Comparison of ENCODE assay signal across 28 cellular contexts in genomic region chr13:50793026-50793425, GRCh38. TPM values are rescaled to one million over a fixed set of nuclear protein-coding genes. Genes with fewer than 3 reads are reported as not detected.
"Had no signal": no experiment of that assay in that cellular context is flagged by ENCODE, and none has a peak within 500 bp of the region (broad histone marks: within the 10 kb centered on the region; RNA-seq: fewer than 3 reads in every experiment).

No MANE protein-coding gene starts in this region.

- H3K27me3 ChIP-seq: stomach, suprapubic skin, testis, thyroid gland, tibial artery, tibial nerve, transverse colon, upper lobe of left lung, upper lobe of right lung, uterus, vagina had no signal

- FAIRE-seq: urothelium cell line had no signal

- H3K4me1 ChIP-seq: stomach, suprapubic skin, testis, thyroid gland, tibial artery, transverse colon, upper lobe of left lung, upper lobe of right lung, uterus, vagina had no signal

- H3K36me3 ChIP-seq: stomach, suprapubic skin, thoracic aorta, thyroid gland, tibial artery, tibial nerve, transverse colon, upper lobe of left lung, upper lobe of right lung, uterus, vagina had no signal

- H3K4me3 ChIP-seq: stomach, suprapubic skin, testis, thoracic aorta, thyroid gland, tibial artery, tibial nerve, transverse colon, upper lobe of left lung, upper lobe of right lung, uterus, vagina had no signal

- H3K27ac ChIP-seq: stomach, suprapubic skin, testis, thoracic aorta, thyroid gland, tibial artery, tibial nerve, transverse colon, upper lobe of left lung, upper lobe of right lung, uterus, vagina had no signal

- DNase-seq: stimulated activated CD4-positive, alpha-beta T cell treated with anti-CD3 and anti-CD28 coated beads, Interleukin-2, amount 100 ng/mL, for 48 hours; stimulated activated CD4-positive, alpha-beta T cell treated with anti-CD3 and anti-CD28 coated beads, Interleukin-4, amount 100 ng/mL, for 1 hour; stimulated activated CD4-positive, alpha-beta T cell treated with anti-CD3 and anti-CD28 coated beads, Interleukin-4, amount 100 ng/mL, for 24 hours; stimulated activated CD4-positive, alpha-beta T cell treated with anti-CD3 and anti-CD28 coated beads, Interleukin-4, amount 100 ng/mL, for 4 hours; stimulated activated CD8-positive, alpha-beta memory T cell treated with anti-CD3 and anti-CD28 coated beads, Interleukin-4, amount 100 ng/mL, for 48 hours; stimulated activated naive B cell treated with anti-CD40 and anti-IgM and Interleukin-4, amounts not matched to agents 10 μg/mL and 1 μg/mL and 100 μg/mL, for 72 hours; stimulated activated naive CD4-positive, alpha-beta T cell; stimulated activated naive CD4-positive, alpha-beta T cell treated with Interleukin-2 at 50 U/mL for 16 hours; stimulated activated naive CD8-positive, alpha-beta T cell treated with anti-CD3 and anti-CD28 coated beads, Interleukin-15, amount 100 ng/mL, for 72 hours; stimulated activated naive CD8-positive, alpha-beta T cell treated with anti-CD3 and anti-CD28 coated beads, Interleukin-15, Interleukin-2, amounts not matched to agents 100 U/mL and 50 U/mL, for 24 hours; stomach; substantia nigra; testis; thyroid gland; tibial artery; transverse colon; trophoblast cell; upper lobe of left lung; upper lobe of right lung; uterus had no signal

- ATAC-seq: stimulated activated effector memory CD8-positive, alpha-beta T cell treated with anti-CD3 and anti-CD28 coated beads, Interleukin-12 subunit alpha, Interleukin-12 subunit beta, amount 100 ng/mL, for 72 hours; stimulated activated memory B cell treated with anti-CD40 and anti-IgM and Interleukin-4, amounts not matched to agents 10 μg/mL and 1 μg/mL and 100 μg/mL, for 72 hours; stimulated activated naive CD8-positive, alpha-beta T cell treated with anti-CD3 and anti-CD28 coated beads, Interleukin-15, amount 100 ng/mL, for 72 hours; stimulated activated naive CD8-positive, alpha-beta T cell treated with anti-CD3 and anti-CD28 coated beads, Interleukin-15, Interleukin-2, amounts not matched to agents 100 U/mL and 50 U/mL, for 24 hours; upper lobe of right lung had no signal

- H3K9me3 ChIP-seq: stomach, suprapubic skin, testis, thoracic aorta, thyroid gland, tibial artery, tibial nerve, transverse colon, upper lobe of left lung, upper lobe of right lung, uterus, vagina had no signal

RNA-seq across cellular contexts. Expression of gene DLEU7, which starts 50.5 kb away (rescaled TPM):
- total RNA-seq: stomach, suprapubic skin, ureter, uterus, vagina had no signal
